In genomic region chr20:41006126-41006935, GRCh38 we compare ENCODE assay signal across 18 cellular contexts. TPM values are rescaled to one million over a fixed set of nuclear protein-coding genes. Genes with fewer than 3 reads are reported as not detected.
A peak's percentile ranks its signal among the peaks of the same experiment; 100 is the strongest.
DNase-seq lines count a peak whose midpoint lies in the region; ATAC-seq, FAIRE-seq and TF ChIP-seq lines count a peak whose summit lies in the region.
"Had no signal": no experiment of that assay in that cellular context is flagged by ENCODE, and none has a peak within 500 bp of the region (broad histone marks: within the 10 kb centered on the region; RNA-seq: fewer than 3 reads in every experiment).

No MANE protein-coding gene starts in this region.

- DNase-seq in GM23338 (ENCODE audit: low spot score) (peak; percentile 27), PC-3 (no peak), esophagus squamous epithelium (lab: John Stamatoyannopoulos, UW) (no peak), midbrain (lab: John Stamatoyannopoulos, UW) (no peak), HTR-8/SVneo (ENCODE audit: insufficient read length, low spot score) (no peak)
- DNase-seq: activated CD8-positive, alpha-beta memory T cell treated with anti-CD3 and anti-CD28 coated beads, Interleukin-2, amount 50 U/mL, for 48 hours; activated naive CD4-positive, alpha-beta T cell treated with anti-CD3 and anti-CD28 coated beads for 36 hours; CD4-positive, alpha-beta memory T cell; NCI-H1436 treated with DMSO at 0.1 percent for 48 hours; T-helper 9 cell had no signal

- BruUV-seq in PC-3 (replicated peaks; lab: Mats Ljungman, UMichigan), result no TSS peak

- TF ChIP-seq CTCF in GM23338 (conservative IDR thresholded peaks at IDR 0.05; ENCODE audit: low read depth in 2 of 2) (no peak), PC-3 (conservative IDR thresholded peaks at IDR 0.05; ENCODE audit: low read depth, low read length) (no peak), esophagus squamous epithelium (IDR thresholded peaks at IDR 0.05) (no peak), parathyroid adenoma (IDR thresholded peaks at IDR 0.05) (no peak)

- no peak for FAIRE-seq in HTR-8/SVneo (lab: Jason Lieb, UNC)

- no peaks in the 10 kb centered on the region for H3F3A ChIP-seq in GM23338 (replicated peaks; ENCODE audit: low read depth)
- peaks cover 19% of the 10 kb centered on the region for H3F3A ChIP-seq in PC-3 (ENCODE audit: low read length, unreplicated experiment)

- H3K4me1 ChIP-seq in GM23338 (ENCODE audit: insufficient read depth) (0 out of 2 replicates have a peak, but pooled peaks cover 5% of the 10 kb centered on the region), PC-3 (ENCODE audit: insufficient read depth, low read length) (peaks cover 57% of the 10 kb centered on the region), esophagus squamous epithelium (peaks cover 39 to 68% (median 41%) of the 10 kb centered on the region in 3 donors), parathyroid adenoma (peaks cover 5% of the 10 kb centered on the region)

- H3K27ac ChIP-seq in GM23338 (ENCODE audit: low read depth), result no peak overlapping the region
- peak overlapping the region; percentile 99 for H3K27ac ChIP-seq in PC-3 (ENCODE audit: low read length)
- peak overlapping the region in 3 of 4 donors; percentile 94 to 97 (median 96) for H3K27ac ChIP-seq in esophagus squamous epithelium
- peak overlapping the region; percentile 43 for H3K27ac ChIP-seq in parathyroid adenoma

- ATAC-seq in GM23338, result no peak
- ATAC-seq in PC-3, result no peak
- ATAC-seq in GM18517 (IDR thresholded peaks at IDR 0.05; ENCODE audit: unreplicated experiment), result no peak
- no peak for ATAC-seq in GM21619 (IDR thresholded peaks at IDR 0.05; ENCODE audit: unreplicated experiment)
- ATAC-seq: stimulated activated effector memory CD8-positive, alpha-beta T cell treated with anti-CD3 and anti-CD28 coated beads, Interleukin-12 subunit alpha, Interleukin-12 subunit beta, amount 100 ng/mL, for 72 hours had no signal

- H3K27ac Mint-ChIP-seq in GM23338, result no peak overlapping the region
- H3K27ac Mint-ChIP-seq: activated naive CD4-positive, alpha-beta T cell treated with anti-CD3 and anti-CD28 coated beads for 36 hours; stimulated activated effector memory CD8-positive, alpha-beta T cell treated with anti-CD3 and anti-CD28 coated beads, Interleukin-12 subunit alpha, Interleukin-12 subunit beta, amount 100 ng/mL, for 72 hours had no signal

- H3K9ac ChIP-seq in PC-3 (ENCODE audit: low read length) (peak overlapping the region; percentile 85; the same call in 1 of the 2 replicates), parathyroid adenoma (no peak overlapping the region)

- POLR2A ChIA-PET in PC-3 (lab: Charles Lee; ENCODE audit: unreplicated experiment), result interaction anchor here (0.6 to 1.0 kb wide), 2 partner anchors 16 to 60 kb away, joined by 3 to 7 read pairs; no protein-coding TSS in a partner anchor

- H3K27me3 ChIP-seq in GM23338 (ENCODE audit: insufficient read depth) (no peaks in the 10 kb centered on the region), PC-3 (ENCODE audit: low read length) (no peaks in the 10 kb centered on the region), esophagus squamous epithelium (no peaks in the 10 kb centered on the region), parathyroid adenoma (ENCODE audit: control insufficient read depth, insufficient read depth, low read length) (no peaks in the 10 kb centered on the region)
- H3K27me3 ChIP-seq: body of pancreas, SJCRH30, tibial nerve had no signal

- H3K4me3 Mint-ChIP-seq in GM23338, result no peak overlapping the region
- H3K4me3 Mint-ChIP-seq: activated naive CD4-positive, alpha-beta T cell treated with anti-CD3 and anti-CD28 coated beads for 36 hours; stimulated activated effector memory CD8-positive, alpha-beta T cell treated with anti-CD3 and anti-CD28 coated beads, Interleukin-12 subunit alpha, Interleukin-12 subunit beta, amount 100 ng/mL, for 72 hours had no signal

- H3K79me2 ChIP-seq in GM23338 (replicated peaks; ENCODE audit: insufficient read depth) (no peaks in the 10 kb centered on the region), PC-3 (ENCODE audit: low read length) (peaks cover 15% of the 10 kb centered on the region; the same call in 1 of the 2 replicates), parathyroid adenoma (no peaks in the 10 kb centered on the region)

- H3K4me1 Mint-ChIP-seq in GM23338, result peaks cover 15% of the 10 kb centered on the region

- H3K4me3 ChIP-seq in GM23338 (no peak overlapping the region), PC-3 (ENCODE audit: low read length) (no peak overlapping the region), esophagus squamous epithelium (no peak overlapping the region), parathyroid adenoma (ENCODE audit: low read depth, low read length) (no peak overlapping the region)
- H3K4me3 ChIP-seq: body of pancreas, SJCRH30, skin epidermis, tibial nerve had no signal

- H3K36me3 ChIP-seq in GM23338 (ENCODE audit: insufficient read depth), result no peaks in the 10 kb centered on the region
- H3K36me3 ChIP-seq in PC-3 (ENCODE audit: low read depth, low read length), result peaks cover 3% of the 10 kb centered on the region; the same call in 1 of the 2 replicates
- no peaks in the 10 kb centered on the region for H3K36me3 ChIP-seq in esophagus squamous epithelium
- H3K36me3 ChIP-seq in parathyroid adenoma (ENCODE audit: control insufficient read depth, insufficient read depth, low read length), result no peaks in the 10 kb centered on the region
- H3K36me3 ChIP-seq: SJCRH30, tibial nerve had no signal

- no peak for TF ChIP-seq POLR2A in esophagus squamous epithelium (IDR thresholded peaks at IDR 0.05)

- peaks cover 2% of the 10 kb centered on the region for H3K27me3 Mint-ChIP-seq in GM23338 (ENCODE audit: insufficient read depth, low read depth, poor library complexity)
- H3K27me3 Mint-ChIP-seq: CD4-positive, alpha-beta memory T cell had no signal

- H3K4me2 ChIP-seq in GM23338 (no peak overlapping the region), PC-3 (ENCODE audit: low read length) (no peak overlapping the region), parathyroid adenoma (ENCODE audit: low read length) (no peak overlapping the region)

- H3K9me3 Mint-ChIP-seq in GM23338, result peaks cover 30% of the 10 kb centered on the region
- H3K9me3 Mint-ChIP-seq: activated naive CD4-positive, alpha-beta T cell treated with anti-CD3 and anti-CD28 coated beads for 36 hours; stimulated activated effector memory CD8-positive, alpha-beta T cell treated with anti-CD3 and anti-CD28 coated beads, Interleukin-12 subunit alpha, Interleukin-12 subunit beta, amount 100 ng/mL, for 72 hours had no signal

- H3K9me3 ChIP-seq in PC-3 (ENCODE audit: low read length) (no peaks in the 10 kb centered on the region), esophagus squamous epithelium (no peaks in the 10 kb centered on the region), parathyroid adenoma (ENCODE audit: control insufficient read depth, low read length) (no peaks in the 10 kb centered on the region)
- H3K9me3 ChIP-seq: body of pancreas, SJCRH30, tibial nerve had no signal

- 88 to 100% methylated on average over 1 to 10 of the region's 13 CpGs for WGBS in esophagus squamous epithelium, 2 donors

- H2AFZ ChIP-seq in GM23338 (no peak overlapping the region), PC-3 (ENCODE audit: low read length) (no peak overlapping the region), parathyroid adenoma (no peak overlapping the region)

- CTCF ChIA-PET in PC-3 (lab: Charles Lee), result no interaction called here

- 0 out of 2 replicates have a peak, but pooled peaks cover 9% of the 10 kb centered on the region for H3K9me2 ChIP-seq in GM23338 (ENCODE audit: insufficient read depth)
- no peaks in the 10 kb centered on the region for H3K9me2 ChIP-seq in PC-3 (replicated peaks; ENCODE audit: low read length)

- H4K20me1 ChIP-seq in GM23338 (replicated peaks; ENCODE audit: insufficient read depth), result no peaks in the 10 kb centered on the region
- H4K20me1 ChIP-seq in PC-3 (ENCODE audit: low read length), result no peaks in the 10 kb centered on the region

- H3K36me3 Mint-ChIP-seq in GM23338 (ENCODE audit: low read depth), result peaks cover 9% of the 10 kb centered on the region
- H3K36me3 Mint-ChIP-seq: CD4-positive, alpha-beta memory T cell; stimulated activated effector memory CD8-positive, alpha-beta T cell treated with anti-CD3 and anti-CD28 coated beads, Interleukin-12 subunit alpha, Interleukin-12 subunit beta, amount 100 ng/mL, for 72 hours had no signal

- intact Hi-C loops in PC-3 (cut with micrococcal nuclease) (no loop called here), esophagus squamous epithelium (cut with DNase I) (no loop called here)

RNA-seq across cellular contexts. Expression of gene TOP1, which starts 22.3 kb away (rescaled TPM):
- total RNA-seq in GM23338 (2014; rRNA removed; shearing (Covaris generic)), result 57.4 and 62.4 TPM in 2 replicates
- 101 and 102 TPM in 2 replicates for polyA plus RNA-seq in GM23338 (2016; fragmentation: Nextera tagmentation; extraction: Ambion mirVana)
- 29.1 and 56.8 TPM in 2 replicates for total RNA-seq in PC-3 (2014; rRNA removed)
- total RNA-seq in esophagus squamous epithelium, result 10 to 100 TPM; 23.1 to 49.9 (median 31.6) TPM
